In the genomic region with DNA sequence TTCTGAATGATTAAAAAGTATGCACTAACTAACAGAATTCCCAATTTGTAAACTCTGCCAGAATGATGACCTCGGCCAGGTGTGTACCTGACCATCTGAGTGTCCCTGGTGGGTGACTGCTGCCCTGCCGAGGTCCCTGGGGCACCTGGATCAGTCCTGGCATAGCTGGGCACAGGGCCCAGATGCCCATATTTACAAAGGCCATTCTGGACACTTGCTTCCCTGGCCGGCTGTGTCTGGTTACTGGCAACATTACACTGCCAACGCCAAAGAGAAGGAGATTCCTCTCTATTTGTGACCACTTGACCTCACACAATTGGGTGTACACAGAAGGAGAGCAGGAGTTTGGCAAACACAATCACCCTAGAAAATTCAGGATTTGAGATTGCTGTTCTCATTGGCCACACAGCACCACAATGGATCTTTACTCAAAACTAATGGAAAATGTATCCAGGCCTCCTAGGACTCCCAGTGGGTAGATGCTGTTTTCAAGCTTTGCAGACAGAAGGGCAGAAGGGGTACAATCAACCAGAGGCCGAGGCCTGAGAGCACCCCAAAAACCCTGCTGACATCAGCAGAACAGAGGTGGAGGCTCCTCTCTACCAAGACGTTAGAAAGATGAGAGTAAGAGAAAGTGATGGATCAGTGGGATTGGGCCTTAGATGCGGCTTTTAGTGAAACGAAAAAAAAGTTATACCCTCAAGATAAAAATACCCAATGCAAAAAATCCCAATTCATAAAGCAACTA, we compare ENCODE assay signal across 17 cellular contexts. TPM values are rescaled to one million over a fixed set of nuclear protein-coding genes. Genes with fewer than 3 reads are reported as not detected.
"Had no signal": no experiment of that assay in that cellular context is flagged by ENCODE, and none has a peak within 500 bp of the region (broad histone marks: within the 10 kb centered on the region; RNA-seq: fewer than 3 reads in every experiment).

No MANE protein-coding gene starts in this region.

- H3K27me3 ChIP-seq: heart left ventricle, neural progenitor cell, right atrium auricular region, tibial nerve, uterus had no signal

- DNase-seq: activated CD4-positive, alpha-beta memory T cell treated with anti-CD3 and anti-CD28 coated beads, Interleukin-2, amount 10 ng/mL, durations not matched to agents 7 days and 5 days; activated CD4-positive, alpha-beta T cell treated with anti-CD3 and anti-CD28 coated beads, Interleukin-2, amount 10 ng/mL, durations not matched to agents 24 days and 14 days; activated effector memory CD4-positive, alpha-beta T cell treated with anti-CD3 and anti-CD28 coated beads, Interleukin-2, amount 50 U/mL, for 16 hours; activated naive CD4-positive, alpha-beta T cell treated with anti-CD3 and anti-CD28 coated beads, Interleukin-2, amount 10 ng/mL, durations not matched to agents 7 days and 5 days; amygdala; left cardiac atrium; psoas muscle; stimulated activated CD4-positive, alpha-beta T cell treated with anti-CD3 and anti-CD28 coated beads, Interleukin-2, amount 100 ng/mL, for 24 hours; stimulated activated naive CD8-positive, alpha-beta T cell treated with anti-CD3 and anti-CD28 coated beads, Interleukin-15, amount 100 ng/mL, for 72 hours; uterus had no signal

- H3K27ac ChIP-seq: heart left ventricle, neural progenitor cell, psoas muscle, right atrium auricular region, tibial nerve, VCaP had no signal

- H3K4me1 ChIP-seq: psoas muscle, right atrium auricular region, uterus had no signal

- H2AFZ ChIP-seq: neural progenitor cell had no signal

- H3K9ac ChIP-seq: neural progenitor cell had no signal

- H3K4me2 ChIP-seq: neural progenitor cell had no signal

- H3K9me3 ChIP-seq: heart left ventricle, psoas muscle, right atrium auricular region, tibial nerve, uterus had no signal

- ATAC-seq: activated CD4-positive, CD25-positive, alpha-beta regulatory T cell treated with anti-CD3 and anti-CD28 coated beads, Interleukin-2, amount 50 U/mL, for 24 hours; left cardiac atrium; stimulated activated effector memory CD8-positive, alpha-beta T cell treated with anti-CD3 and anti-CD28 coated beads, Interleukin-12 subunit alpha, Interleukin-12 subunit beta, amount 100 ng/mL, for 72 hours; stimulated activated naive CD8-positive, alpha-beta T cell treated with anti-CD3 and anti-CD28 coated beads, Interleukin-15, amount 100 ng/mL, for 72 hours had no signal

- H3K4me3 ChIP-seq: heart left ventricle, neural progenitor cell, psoas muscle, right atrium auricular region, tibial nerve, uterus had no signal

- H3K36me3 ChIP-seq: heart left ventricle, neural progenitor cell, right atrium auricular region, tibial nerve, uterus had no signal

RNA-seq across cellular contexts. Expression of gene PXDN, which starts 58.3 kb away (rescaled TPM):
- total RNA-seq: activated CD4-positive, alpha-beta memory T cell treated with anti-CD3 and anti-CD28 coated beads, Interleukin-2, amount 10 ng/mL, durations not matched to agents 7 days and 5 days had no signal
